Comparison of ENCODE assay signal across 1 cellular context in genomic region chr9:91945277-91946074, GRCh38.
TF ChIP-seq lines count a peak whose summit lies in the region.

No MANE protein-coding gene starts in this region.

TF ChIP-seq in K562, 482 proteins besides CTCF, POLR2A, EP300 and RAD21 (continued from another document and continues in another):
- TF ChIP-seq, protein P1, sequence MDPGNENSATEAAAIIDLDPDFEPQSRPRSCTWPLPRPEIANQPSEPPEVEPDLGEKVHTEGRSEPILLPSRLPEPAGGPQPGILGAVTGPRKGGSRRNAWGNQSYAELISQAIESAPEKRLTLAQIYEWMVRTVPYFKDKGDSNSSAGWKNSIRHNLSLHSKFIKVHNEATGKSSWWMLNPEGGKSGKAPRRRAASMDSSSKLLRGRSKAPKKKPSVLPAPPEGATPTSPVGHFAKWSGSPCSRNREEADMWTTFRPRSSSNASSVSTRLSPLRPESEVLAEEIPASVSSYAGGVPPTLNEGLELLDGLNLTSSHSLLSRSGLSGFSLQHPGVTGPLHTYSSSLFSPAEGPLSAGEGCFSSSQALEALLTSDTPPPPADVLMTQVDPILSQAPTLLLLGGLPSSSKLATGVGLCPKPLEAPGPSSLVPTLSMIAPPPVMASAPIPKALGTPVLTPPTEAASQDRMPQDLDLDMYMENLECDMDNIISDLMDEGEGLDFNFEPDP (CRISPR knock-in tag; IDR thresholded peaks at IDR 0.05) = no peak
- no peak for TF ChIP-seq ZBTB17 (CRISPR knock-in tag; IDR thresholded peaks at IDR 0.05)
- no peak for TF ChIP-seq HNRNPL (IDR thresholded peaks at IDR 0.05; ENCODE audit: low read depth, low read length)
- no peak for TF ChIP-seq NCOA4 (IDR thresholded peaks at IDR 0.05; ENCODE audit: partially characterized antibody)
- no peak for TF ChIP-seq TGIF2 (CRISPR knock-in tag; IDR thresholded peaks at IDR 0.05)
- no peak for TF ChIP-seq DIDO1 (tag; IDR thresholded peaks at IDR 0.05; ENCODE audit: low read depth)
- no peak for TF ChIP-seq DNMT1 (IDR thresholded peaks at IDR 0.05)
- TF ChIP-seq ZNF780A (CRISPR knock-in tag; IDR thresholded peaks at IDR 0.05) = no peak
- peak; percentile 61; the same call in 1 of the 2 replicates for TF ChIP-seq JUN (IDR thresholded peaks at IDR 0.05; ENCODE audit: borderline replicate concordance, low read depth, low read length)
- TF ChIP-seq JUN (CRISPR knock-in tag; IDR thresholded peaks at IDR 0.05; ENCODE audit: borderline replicate concordance) = no peak
- no peak for TF ChIP-seq E2F3 (CRISPR knock-in tag; IDR thresholded peaks at IDR 0.05)
- peak; percentile 61 for TF ChIP-seq SMARCB1 (IDR thresholded peaks at IDR 0.05; ENCODE audit: insufficient read length, low read depth)
- no peak for TF ChIP-seq NFXL1 (CRISPR knock-in tag; IDR thresholded peaks at IDR 0.05)
- TF ChIP-seq GATAD2A (IDR thresholded peaks at IDR 0.05) = no peak
- TF ChIP-seq POLR2H (tag; IDR thresholded peaks at IDR 0.05; ENCODE audit: low read depth) = no peak
- TF ChIP-seq, protein P2, sequence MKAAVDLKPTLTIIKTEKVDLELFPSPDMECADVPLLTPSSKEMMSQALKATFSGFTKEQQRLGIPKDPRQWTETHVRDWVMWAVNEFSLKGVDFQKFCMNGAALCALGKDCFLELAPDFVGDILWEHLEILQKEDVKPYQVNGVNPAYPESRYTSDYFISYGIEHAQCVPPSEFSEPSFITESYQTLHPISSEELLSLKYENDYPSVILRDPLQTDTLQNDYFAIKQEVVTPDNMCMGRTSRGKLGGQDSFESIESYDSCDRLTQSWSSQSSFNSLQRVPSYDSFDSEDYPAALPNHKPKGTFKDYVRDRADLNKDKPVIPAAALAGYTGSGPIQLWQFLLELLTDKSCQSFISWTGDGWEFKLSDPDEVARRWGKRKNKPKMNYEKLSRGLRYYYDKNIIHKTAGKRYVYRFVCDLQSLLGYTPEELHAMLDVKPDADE (conservative IDR thresholded peaks at IDR 0.05; ENCODE audit: control insufficient read depth, low read depth, low read length) = no peak
- TF ChIP-seq, protein P3, sequence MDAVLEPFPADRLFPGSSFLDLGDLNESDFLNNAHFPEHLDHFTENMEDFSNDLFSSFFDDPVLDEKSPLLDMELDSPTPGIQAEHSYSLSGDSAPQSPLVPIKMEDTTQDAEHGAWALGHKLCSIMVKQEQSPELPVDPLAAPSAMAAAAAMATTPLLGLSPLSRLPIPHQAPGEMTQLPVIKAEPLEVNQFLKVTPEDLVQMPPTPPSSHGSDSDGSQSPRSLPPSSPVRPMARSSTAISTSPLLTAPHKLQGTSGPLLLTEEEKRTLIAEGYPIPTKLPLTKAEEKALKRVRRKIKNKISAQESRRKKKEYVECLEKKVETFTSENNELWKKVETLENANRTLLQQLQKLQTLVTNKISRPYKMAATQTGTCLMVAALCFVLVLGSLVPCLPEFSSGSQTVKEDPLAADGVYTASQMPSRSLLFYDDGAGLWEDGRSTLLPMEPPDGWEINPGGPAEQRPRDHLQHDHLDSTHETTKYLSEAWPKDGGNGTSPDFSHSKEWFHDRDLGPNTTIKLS (IDR thresholded peaks at IDR 0.05; ENCODE audit: borderline replicate concordance, low read depth) = 0 out of 2 replicates have a peak, but pooled peaks have one; percentile 15
- no peak for TF ChIP-seq GTF3C2 (IDR thresholded peaks at IDR 0.05; ENCODE audit: borderline replicate concordance, extremely low read depth, insufficient read length)
- peak; percentile 85; the same call in 1 of the 2 replicates for TF ChIP-seq LEF1 (IDR thresholded peaks at IDR 0.05)
- no peak for TF ChIP-seq MAFG (tag; conservative IDR thresholded peaks at IDR 0.05)
- TF ChIP-seq, protein P4, sequence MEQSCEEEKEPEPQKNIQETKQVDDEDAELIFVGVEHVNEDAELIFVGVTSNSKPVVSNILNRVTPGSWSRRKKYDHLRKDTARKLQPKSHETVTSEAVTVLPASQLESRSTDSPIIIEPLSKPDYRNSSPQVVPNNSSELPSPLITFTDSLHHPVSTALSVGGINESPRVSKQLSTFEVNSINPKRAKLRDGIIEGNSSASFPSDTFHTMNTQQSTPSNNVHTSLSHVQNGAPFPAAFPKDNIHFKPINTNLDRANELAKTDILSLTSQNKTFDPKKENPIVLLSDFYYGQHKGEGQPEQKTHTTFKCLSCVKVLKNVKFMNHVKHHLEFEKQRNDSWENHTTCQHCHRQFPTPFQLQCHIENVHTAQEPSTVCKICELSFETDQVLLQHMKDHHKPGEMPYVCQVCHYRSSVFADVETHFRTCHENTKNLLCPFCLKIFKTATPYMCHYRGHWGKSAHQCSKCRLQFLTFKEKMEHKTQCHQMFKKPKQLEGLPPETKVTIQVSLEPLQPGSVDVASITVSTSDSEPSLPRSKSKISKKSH (CRISPR knock-in tag; IDR thresholded peaks at IDR 0.05) = no peak
- no peak for TF ChIP-seq MAFF (IDR thresholded peaks at IDR 0.05; ENCODE audit: low read length)
- no peak for TF ChIP-seq CREB1 (IDR thresholded peaks at IDR 0.05)
- no peak for TF ChIP-seq CREB1 (CRISPR knock-in tag; IDR thresholded peaks at IDR 0.05)
- no peak; a peak in 1 of 4 replicates for TF ChIP-seq ZNF639 (CRISPR knock-in tag; conservative IDR thresholded peaks at IDR 0.05 in 1 of 2, IDR thresholded peaks at IDR 0.05 in 1 of 2)
- TF ChIP-seq GATAD2B (IDR thresholded peaks at IDR 0.05; ENCODE audit: borderline replicate concordance) = 0 out of 2 replicates have a peak, but pooled peaks have one; percentile 48
- no peak for TF ChIP-seq MBD2 (IDR thresholded peaks at IDR 0.05; ENCODE audit: borderline replicate concordance, low read depth)
- TF ChIP-seq MAFK (IDR thresholded peaks at IDR 0.05; ENCODE audit: low read length) = peak; percentile 32; the same call in 1 of the 2 replicates
- TF ChIP-seq TSC22D4 (tag; IDR thresholded peaks at IDR 0.05) = no peak
- no peak for TF ChIP-seq CBX2 (IDR thresholded peaks at IDR 0.05; ENCODE audit: insufficient read depth, low read length, poor library complexity, severe bottlenecking)
- no peak for TF ChIP-seq MTF1 (CRISPR knock-in tag; IDR thresholded peaks at IDR 0.05; ENCODE audit: borderline replicate concordance)
- no peak for TF ChIP-seq ZFPM2 (CRISPR knock-in tag; IDR thresholded peaks at IDR 0.05)
- no peak for TF ChIP-seq ZFP30 (CRISPR knock-in tag; IDR thresholded peaks at IDR 0.05; ENCODE audit: borderline replicate concordance)
- TF ChIP-seq, protein P5, sequence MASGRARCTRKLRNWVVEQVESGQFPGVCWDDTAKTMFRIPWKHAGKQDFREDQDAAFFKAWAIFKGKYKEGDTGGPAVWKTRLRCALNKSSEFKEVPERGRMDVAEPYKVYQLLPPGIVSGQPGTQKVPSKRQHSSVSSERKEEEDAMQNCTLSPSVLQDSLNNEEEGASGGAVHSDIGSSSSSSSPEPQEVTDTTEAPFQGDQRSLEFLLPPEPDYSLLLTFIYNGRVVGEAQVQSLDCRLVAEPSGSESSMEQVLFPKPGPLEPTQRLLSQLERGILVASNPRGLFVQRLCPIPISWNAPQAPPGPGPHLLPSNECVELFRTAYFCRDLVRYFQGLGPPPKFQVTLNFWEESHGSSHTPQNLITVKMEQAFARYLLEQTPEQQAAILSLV (tag; IDR thresholded peaks at IDR 0.05) = no peak
- peak; percentile 36 for TF ChIP-seq PRDM10 (IDR thresholded peaks at IDR 0.05; ENCODE audit: partially characterized antibody)
- TF ChIP-seq ZBTB43 (CRISPR knock-in tag; IDR thresholded peaks at IDR 0.05) = no peak
- 0 out of 2 replicates have a peak, but pooled peaks have one; percentile 28 for TF ChIP-seq CREM (IDR thresholded peaks at IDR 0.05; ENCODE audit: low read depth)
- TF ChIP-seq, protein P6, sequence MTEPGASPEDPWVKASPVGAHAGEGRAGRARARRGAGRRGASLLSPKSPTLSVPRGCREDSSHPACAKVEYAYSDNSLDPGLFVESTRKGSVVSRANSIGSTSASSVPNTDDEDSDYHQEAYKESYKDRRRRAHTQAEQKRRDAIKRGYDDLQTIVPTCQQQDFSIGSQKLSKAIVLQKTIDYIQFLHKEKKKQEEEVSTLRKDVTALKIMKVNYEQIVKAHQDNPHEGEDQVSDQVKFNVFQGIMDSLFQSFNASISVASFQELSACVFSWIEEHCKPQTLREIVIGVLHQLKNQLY (CRISPR knock-in tag; conservative IDR thresholded peaks at IDR 0.05) = no peak
- TF ChIP-seq, protein P7, sequence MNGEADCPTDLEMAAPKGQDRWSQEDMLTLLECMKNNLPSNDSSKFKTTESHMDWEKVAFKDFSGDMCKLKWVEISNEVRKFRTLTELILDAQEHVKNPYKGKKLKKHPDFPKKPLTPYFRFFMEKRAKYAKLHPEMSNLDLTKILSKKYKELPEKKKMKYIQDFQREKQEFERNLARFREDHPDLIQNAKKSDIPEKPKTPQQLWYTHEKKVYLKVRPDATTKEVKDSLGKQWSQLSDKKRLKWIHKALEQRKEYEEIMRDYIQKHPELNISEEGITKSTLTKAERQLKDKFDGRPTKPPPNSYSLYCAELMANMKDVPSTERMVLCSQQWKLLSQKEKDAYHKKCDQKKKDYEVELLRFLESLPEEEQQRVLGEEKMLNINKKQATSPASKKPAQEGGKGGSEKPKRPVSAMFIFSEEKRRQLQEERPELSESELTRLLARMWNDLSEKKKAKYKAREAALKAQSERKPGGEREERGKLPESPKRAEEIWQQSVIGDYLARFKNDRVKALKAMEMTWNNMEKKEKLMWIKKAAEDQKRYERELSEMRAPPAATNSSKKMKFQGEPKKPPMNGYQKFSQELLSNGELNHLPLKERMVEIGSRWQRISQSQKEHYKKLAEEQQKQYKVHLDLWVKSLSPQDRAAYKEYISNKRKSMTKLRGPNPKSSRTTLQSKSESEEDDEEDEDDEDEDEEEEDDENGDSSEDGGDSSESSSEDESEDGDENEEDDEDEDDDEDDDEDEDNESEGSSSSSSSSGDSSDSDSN (IDR thresholded peaks at IDR 0.05; ENCODE audit: borderline replicate concordance in 1 of 2, low read depth in 2 of 2, low read length in 2 of 2) = no peak
- TF ChIP-seq, protein P8, sequence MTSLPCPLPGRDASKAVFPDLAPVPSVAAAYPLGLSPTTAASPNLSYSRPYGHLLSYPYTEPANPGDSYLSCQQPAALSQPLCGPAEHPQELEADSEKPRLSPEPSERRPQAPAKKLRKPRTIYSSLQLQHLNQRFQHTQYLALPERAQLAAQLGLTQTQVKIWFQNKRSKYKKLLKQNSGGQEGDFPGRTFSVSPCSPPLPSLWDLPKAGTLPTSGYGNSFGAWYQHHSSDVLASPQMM (CRISPR knock-in tag; IDR thresholded peaks at IDR 0.05) = no peak
- no peak for TF ChIP-seq ZNF146 (CRISPR knock-in tag; IDR thresholded peaks at IDR 0.05; ENCODE audit: unreplicated experiment)
- peak; percentile 63 for TF ChIP-seq EP400 (IDR thresholded peaks at IDR 0.05)
- no peak for TF ChIP-seq HEY1 (CRISPR knock-in tag; IDR thresholded peaks at IDR 0.05; ENCODE audit: borderline replicate concordance)
